In genomic region chr6:13535306-13535705, GRCh38 we compare ENCODE assay signal across 18 cellular contexts.
"Had no signal": no experiment of that assay in that cellular context is flagged by ENCODE, and none has a peak within 500 bp of the region (broad histone marks: within the 10 kb centered on the region; RNA-seq: fewer than 3 reads in every experiment).

No MANE protein-coding gene starts in this region.

- H3K4me2 ChIP-seq: hepatocyte, neural progenitor cell had no signal

- H3K79me2 ChIP-seq: hepatocyte had no signal

- H3K9ac ChIP-seq: neural progenitor cell had no signal

- H3K9me3 ChIP-seq: ascending aorta, esophagus muscularis mucosa, pancreas, tibial nerve had no signal

- ATAC-seq: activated naive CD4-positive, alpha-beta T cell treated with anti-CD3 and anti-CD28 coated beads, Interleukin-2, amount 50 U/mL, for 72 hours; activated T-helper 17 cell treated with anti-CD3 and anti-CD28 coated beads, Interleukin-2, amount 50 U/mL, for 72 hours; left ventricle myocardium superior; naive thymus-derived CD8-positive, alpha-beta T cell; pancreas had no signal

- H3K27me3 ChIP-seq: ascending aorta, esophagus muscularis mucosa, hepatocyte, neural progenitor cell, pancreas, tibial nerve had no signal

- H2AFZ ChIP-seq: hepatocyte, neural progenitor cell had no signal

- DNase-seq: activated CD4-positive, alpha-beta T cell treated with anti-CD3 and anti-CD28 coated beads for 1 hour; activated T-cell treated with anti-CD3 and anti-CD28 coated beads, Interleukin-2, amount 50 U/mL, for 24 hours; glutamatergic neuron; left ventricle myocardium superior; mammary epithelial cell; naive thymus-derived CD8-positive, alpha-beta T cell; pancreas; right cardiac atrium; stimulated activated CD4-positive, alpha-beta T cell treated with anti-CD3 and anti-CD28 coated beads, Interleukin-1b, Interleukin-23, amount 100 ng/mL, for 48 hours; WERI-Rb-1 had no signal

- H3K36me3 ChIP-seq: ascending aorta, esophagus muscularis mucosa, neural progenitor cell, pancreas, tibial nerve, WERI-Rb-1 had no signal

- H3K4me1 ChIP-seq: ascending aorta, pancreas, tibial nerve had no signal

- H3K27ac ChIP-seq: ascending aorta, coronary artery, esophagus muscularis mucosa, hepatocyte, neural progenitor cell, pancreas, tibial nerve, WERI-Rb-1 had no signal

- H3K4me3 ChIP-seq: ascending aorta, coronary artery, esophagus muscularis mucosa, hepatocyte, neural progenitor cell, pancreas, tibial nerve had no signal
